Comparison of ENCODE assay signal across 26 cellular contexts in genomic region chr7:140901946-140902304, GRCh38. TPM values are rescaled to one million over a fixed set of nuclear protein-coding genes. Genes with fewer than 3 reads are reported as not detected.
DNase-seq lines count a peak whose midpoint lies in the region; ATAC-seq and TF ChIP-seq lines count a peak whose summit lies in the region.
"Had no signal": no experiment of that assay in that cellular context is flagged by ENCODE, and none has a peak within 500 bp of the region (broad histone marks: within the 10 kb centered on the region; RNA-seq: fewer than 3 reads in every experiment).

No MANE protein-coding gene starts in this region.

- H3K9me3 Mint-ChIP-seq in activated CD4-positive, alpha-beta T cell treated with anti-CD3 and anti-CD28 coated beads, Interleukin-2, amount 10 ng/mL, durations not matched to agents 24 days and 14 days = peaks cover 11% of the 10 kb centered on the region
- peaks cover 7% of the 10 kb centered on the region for H3K9me3 Mint-ChIP-seq in CD4-positive, alpha-beta T cell

- peaks cover 14% of the 10 kb centered on the region for H3K36me3 Mint-ChIP-seq in activated CD4-positive, alpha-beta T cell treated with anti-CD3 and anti-CD28 coated beads, Interleukin-2, amount 10 ng/mL, durations not matched to agents 24 days and 14 days (ENCODE audit: low read depth)
- H3K36me3 Mint-ChIP-seq in CD4-positive, alpha-beta T cell (ENCODE audit: low read depth) = peaks cover 3% of the 10 kb centered on the region

- H3K9ac ChIP-seq in KMS-11 = no peak overlapping the region

- no peaks in the 10 kb centered on the region for H3K9me3 ChIP-seq in CD4-positive, alpha-beta T cell (ENCODE audit: control insufficient read depth, low read length)
- H3K9me3 ChIP-seq: A549, Peyer's patch, right lobe of liver, upper lobe of left lung had no signal

- peak overlapping the region; percentile 82 for H3K27ac Mint-ChIP-seq in activated CD4-positive, alpha-beta T cell treated with anti-CD3 and anti-CD28 coated beads, Interleukin-2, amount 10 ng/mL, durations not matched to agents 24 days and 14 days
- peak overlapping the region; percentile 51 for H3K27ac Mint-ChIP-seq in CD4-positive, alpha-beta T cell

- no peaks in the 10 kb centered on the region for H3K36me3 ChIP-seq in KMS-11 (ENCODE audit: insufficient read depth)
- H3K36me3 ChIP-seq: left ventricle myocardium inferior, Peyer's patch, upper lobe of left lung had no signal

- H3K4me3 Mint-ChIP-seq in activated CD4-positive, alpha-beta T cell treated with anti-CD3 and anti-CD28 coated beads, Interleukin-2, amount 10 ng/mL, durations not matched to agents 24 days and 14 days = peak overlapping the region; percentile 55
- H3K4me3 Mint-ChIP-seq in CD4-positive, alpha-beta T cell = peak overlapping the region; percentile 49
- H3K4me3 Mint-ChIP-seq: neural crest cell had no signal

- no peaks in the 10 kb centered on the region for H3K27me3 ChIP-seq in CD4-positive, alpha-beta T cell (ENCODE audit: control insufficient read depth, insufficient read depth, low read length)
- no peaks in the 10 kb centered on the region for H3K27me3 ChIP-seq in KMS-11 (ENCODE audit: insufficient read depth, low read depth)
- H3K27me3 ChIP-seq: hepatocyte, Peyer's patch, right lobe of liver, upper lobe of left lung had no signal

- H3K27ac ChIP-seq in CD4-positive, alpha-beta T cell (ENCODE audit: low read depth, low read length) = peak overlapping the region; percentile 51
- H3K27ac ChIP-seq in KMS-11 = no peak overlapping the region; the same call in 1 of the 2 replicates
- H3K27ac ChIP-seq: A549, hepatocyte, left ventricle myocardium inferior, Peyer's patch, right lobe of liver had no signal

- no peak overlapping the region for H3K4me3 ChIP-seq in KMS-11 (IDR thresholded peaks at IDR 0.05; ENCODE audit: insufficient read depth, low read depth, low read length)
- H3K4me3 ChIP-seq: A549, hepatocyte, left ventricle myocardium inferior, Peyer's patch, right lobe of liver, upper lobe of left lung had no signal

- in situ Hi-C loops in KBM-7 (cut with MboI; ENCODE audit: low pct_unique_long_range_greater_than_20kb, low sequenced_read_pairs) = no loop called here

- intact Hi-C loops in activated CD4-positive, alpha-beta T cell treated with anti-CD3 and anti-CD28 coated beads, Interleukin-2, amount 10 ng/mL, durations not matched to agents 24 days and 14 days (cut with micrococcal nuclease) = loop anchor here (1.0 kb wide), 2 partner anchors 21 to 26 kb away; no protein-coding TSS in a partner anchor
- intact Hi-C loops in CD4-positive, alpha-beta T cell (cut with DNase I, micrococcal nuclease) = loop anchor here (1.0 to 2.0 kb wide), 3 partner anchors 11 to 23 kb away; no protein-coding TSS in a partner anchor

- H3K4me1 Mint-ChIP-seq in activated CD4-positive, alpha-beta T cell treated with anti-CD3 and anti-CD28 coated beads, Interleukin-2, amount 10 ng/mL, durations not matched to agents 24 days and 14 days = peaks cover 29% of the 10 kb centered on the region
- peaks cover 83% of the 10 kb centered on the region for H3K4me1 Mint-ChIP-seq in CD4-positive, alpha-beta T cell (ENCODE audit: low read depth)

- H3K4me1 ChIP-seq in KMS-11 (ENCODE audit: low read depth, poor library complexity, severe bottlenecking) = peaks cover 51% of the 10 kb centered on the region
- H3K4me1 ChIP-seq: Peyer's patch, right lobe of liver had no signal

- H2AFZ ChIP-seq in KMS-11 (ENCODE audit: low read depth) = no peak overlapping the region
- H2AFZ ChIP-seq: hepatocyte had no signal

- no peak for ATAC-seq in CD4-positive, alpha-beta T cell (ENCODE audit: poor library complexity)
- no peak for ATAC-seq in HG02571 (IDR thresholded peaks at IDR 0.05; ENCODE audit: unreplicated experiment)
- no peak for ATAC-seq in HG03432 (IDR thresholded peaks at IDR 0.05; ENCODE audit: unreplicated experiment)
- ATAC-seq: A549, esophagus mucosa, right lobe of liver had no signal

- no peaks in the 10 kb centered on the region for H3K27me3 Mint-ChIP-seq in activated CD4-positive, alpha-beta T cell treated with anti-CD3 and anti-CD28 coated beads, Interleukin-2, amount 10 ng/mL, durations not matched to agents 24 days and 14 days
- H3K27me3 Mint-ChIP-seq in CD4-positive, alpha-beta T cell = no peaks in the 10 kb centered on the region
- H3K27me3 Mint-ChIP-seq: activated naive CD8-positive, alpha-beta T cell treated with anti-CD3 and anti-CD28 coated beads, Interleukin-2, amount 10 ng/mL, durations not matched to agents 7 days and 5 days had no signal

- no peak for TF ChIP-seq CTCF in CD4-positive, alpha-beta T cell (IDR thresholded peaks at IDR 0.05)
- no peak for TF ChIP-seq CTCF in KMS-11 (conservative IDR thresholded peaks at IDR 0.05; ENCODE audit: low read depth, low read length)

- CTCF ChIA-PET in CD4-positive, alpha-beta T cell (lab: Charles Lee) = no interaction called here

- peaks cover 65% of the 10 kb centered on the region; the same call in 1 of the 2 replicates for H3K79me2 ChIP-seq in KMS-11 (ENCODE audit: insufficient read depth, low read depth)

- 0 out of 2 replicates have a peak, but pooled peaks cover 4% of the 10 kb centered on the region for H4K20me1 ChIP-seq in KMS-11 (ENCODE audit: insufficient read depth)

- POLR2A ChIA-PET in CD4-positive, alpha-beta T cell (lab: Charles Lee) = interaction anchor here (1.3 to 2.0 kb wide), 2 partner anchors 9 to 23 kb away, joined by 6 to 7 read pairs; partner anchors contain the start of gene BRAF

- DNase-seq in activated CD4-positive, alpha-beta T cell treated with anti-CD3 and anti-CD28 coated beads, Interleukin-2, amount 10 ng/mL, durations not matched to agents 24 days and 14 days = peak; percentile 38
- DNase-seq in activated CD4-positive, alpha-beta T cell treated with anti-CD3 and anti-CD28 coated beads, Interleukin-2, amount 50 U/mL, for 4 hours = no peak
- no peak for DNase-seq in CD4-positive, alpha-beta T cell
- DNase-seq in cerebellum (ENCODE audit: low spot score) (peak; percentile 17), KBM-7 (no peak)
- DNase-seq: activated CD4-positive, alpha-beta T cell treated with anti-CD3 and anti-CD28 coated beads for 48 hours; activated naive CD8-positive, alpha-beta T cell treated with anti-CD3 and anti-CD28 coated beads, Interleukin-2, amount 10 ng/mL, durations not matched to agents 7 days and 5 days; effector CD8-positive, alpha-beta T cell; EL; HCEC 1CT; left ventricle myocardium inferior; midbrain; MV-4-11; NCI-H187 treated with DMSO at 0.1 percent for 48 hours; NCI-H446; Peyer's patch; posterior cingulate gyrus; right lobe of liver; upper lobe of left lung had no signal

- peak overlapping the region; percentile 5; the same call in 1 of the 2 replicates for H3K4me2 ChIP-seq in KMS-11
- H3K4me2 ChIP-seq: A549, hepatocyte had no signal

RNA-seq across cellular contexts. Expression of gene BRAF, which starts 22.8 kb away (rescaled TPM):
- 22.4 and 23.5 TPM in 2 replicates for total RNA-seq in activated CD4-positive, alpha-beta T cell treated with anti-CD3 and anti-CD28 coated beads, Interleukin-2, amount 10 ng/mL, durations not matched to agents 24 days and 14 days
- total RNA-seq in CD4-positive, alpha-beta T cell = 10 to 100 TPM; 49.9 to 57.8 TPM
- total RNA-seq in cerebellum = 94.5 TPM

Comparison
In these comparisons a context has a peak if more than half of its experiments do, and no peak if none do; other contexts are left out.
1. DNase-seq: peak in activated CD4-positive, alpha-beta T cell treated with anti-CD3 and anti-CD28 coated beads, Interleukin-2, amount 10 ng/mL, durations not matched to agents 24 days and 14 days (single experiment) and cerebellum (single experiment); none in activated CD4-positive, alpha-beta T cell treated with anti-CD3 and anti-CD28 coated beads, Interleukin-2, amount 50 U/mL, for 4 hours (0 of 2), CD4-positive, alpha-beta T cell (0 of 10) and KBM-7 (single experiment).